Comparison of ENCODE assay signal across 8 cellular contexts in the genomic region with DNA sequence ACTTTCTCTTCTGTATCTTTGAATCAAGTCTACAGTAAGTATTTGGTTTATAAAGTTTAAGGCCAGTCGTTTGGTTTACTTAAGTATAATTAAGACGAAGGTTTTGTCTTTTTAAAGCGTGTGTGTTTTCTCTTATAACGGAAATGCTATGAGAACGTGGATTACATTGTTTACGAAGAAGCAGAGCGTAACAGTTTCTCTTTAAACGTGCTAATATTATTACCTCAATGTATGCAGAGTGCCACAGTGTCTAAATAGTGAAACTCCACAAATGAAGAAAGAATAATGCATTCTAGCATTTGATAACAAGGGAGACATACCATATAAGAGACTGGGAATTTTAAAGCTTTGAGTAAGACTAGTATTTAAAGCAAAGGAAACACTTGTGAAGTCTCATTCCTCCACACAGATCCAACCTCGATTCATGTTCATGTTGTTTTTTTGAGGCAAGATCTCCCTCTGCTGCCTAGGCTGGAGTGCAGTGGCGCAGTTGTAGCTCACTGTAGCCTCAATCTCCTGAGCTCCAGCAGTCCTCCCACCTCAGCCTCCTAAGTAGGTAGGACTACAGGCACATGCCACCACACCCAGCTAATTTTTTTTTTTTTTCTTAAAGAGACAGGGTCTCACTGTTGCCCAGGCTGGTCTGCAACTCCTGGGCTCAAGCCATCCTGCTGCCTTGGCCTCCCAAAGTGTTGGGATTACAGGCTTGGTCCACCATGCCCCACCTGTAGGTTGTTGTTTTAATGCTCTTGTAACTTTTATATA. TPM values are rescaled to one million over a fixed set of nuclear protein-coding genes. Genes with fewer than 3 reads are reported as not detected.
A peak's percentile ranks its signal among the peaks of the same experiment; 100 is the strongest.
DNase-seq lines count a peak whose midpoint lies in the region; ATAC-seq and TF ChIP-seq lines count a peak whose summit lies in the region.

No MANE protein-coding gene starts in this region.

- intact Hi-C loops in dendritic cell treated with granulocyte-macrophage colony-stimulating factor and Interleukin-4, amounts not matched to agents 40 ng/mL and 50 ng/mL, for 4 days (cut with micrococcal nuclease), result loop anchor here (1.0 kb wide), 1 partner anchor 109 kb away; no protein-coding TSS in a partner anchor

- no peak overlapping the region for H3K9ac ChIP-seq in HUES48 (ENCODE audit: low read depth, low read length)
- peak overlapping the region; percentile 57 for H3K9ac ChIP-seq in muscle layer of colon (ENCODE audit: low read length)

- peak in 4 of 6 experiments; percentile 6 to 47 (median 26) for TF ChIP-seq CTCF in upper lobe of left lung (IDR thresholded peaks at IDR 0.05)

- ATAC-seq in upper lobe of left lung (ENCODE audit: low FRiP score in 2 of 2) (no peak), GM21786 (IDR thresholded peaks at IDR 0.05; ENCODE audit: unreplicated experiment) (no peak)

- TF ChIP-seq POLR2A in upper lobe of left lung (IDR thresholded peaks at IDR 0.05), result no peak

- H3K36me3 ChIP-seq in CD8-positive, alpha-beta memory T cell (ENCODE audit: insufficient read depth, low read length), result peaks cover 5% of the 10 kb centered on the region
- H3K36me3 ChIP-seq in HUES48 (ENCODE audit: control insufficient read depth, insufficient read depth, low read length) (peaks cover 4% of the 10 kb centered on the region), muscle layer of colon (ENCODE audit: insufficient read depth, low read length) (peaks cover 4% of the 10 kb centered on the region), upper lobe of left lung (peaks cover 0 to 2% (median 0%) of the 10 kb centered on the region in 4 donors)

- H3K9me3 ChIP-seq in CD8-positive, alpha-beta memory T cell (ENCODE audit: low read length), result no peaks in the 10 kb centered on the region
- H3K9me3 ChIP-seq in HUES48 (ENCODE audit: control insufficient read depth, insufficient read depth, low read length) (no peaks in the 10 kb centered on the region), muscle layer of colon (ENCODE audit: low read length) (no peaks in the 10 kb centered on the region), upper lobe of left lung (no peaks in the 10 kb centered on the region)

- H3K27me3 Mint-ChIP-seq in CD8-positive, alpha-beta memory T cell, result peaks cover 0 to 2% of the 10 kb centered on the region in 2 donors
- H3K27me3 Mint-ChIP-seq in dendritic cell treated with granulocyte-macrophage colony-stimulating factor and Interleukin-4, amounts not matched to agents 40 ng/mL and 50 ng/mL, for 4 days, result no peaks in the 10 kb centered on the region

- peak overlapping the region; percentile 94 to 99 (median 97) for H3K27ac Mint-ChIP-seq in CD8-positive, alpha-beta memory T cell
- peak overlapping the region; percentile 78 for H3K27ac Mint-ChIP-seq in dendritic cell treated with granulocyte-macrophage colony-stimulating factor and Interleukin-4, amounts not matched to agents 40 ng/mL and 50 ng/mL, for 4 days

- peaks cover 35 to 55% (median 41%) of the 10 kb centered on the region in 3 donors for H3K4me1 Mint-ChIP-seq in CD8-positive, alpha-beta memory T cell
- H3K4me1 Mint-ChIP-seq in dendritic cell treated with granulocyte-macrophage colony-stimulating factor and Interleukin-4, amounts not matched to agents 40 ng/mL and 50 ng/mL, for 4 days (ENCODE audit: low read depth), result peaks cover 18% of the 10 kb centered on the region

- CTCF ChIA-PET in CD8-positive, alpha-beta memory T cell (lab: Charles Lee), result interaction anchor here (0.7 to 2.5 kb wide), 15 partner anchors 9 to 330 kb away, joined by 3 to 18 read pairs (median 3); a partner anchor contains a TSS

- H3K36me3 Mint-ChIP-seq in CD8-positive, alpha-beta memory T cell, result peaks cover 0 to 22% (median 9%) of the 10 kb centered on the region in 3 donors
- peaks cover 12% of the 10 kb centered on the region for H3K36me3 Mint-ChIP-seq in dendritic cell treated with granulocyte-macrophage colony-stimulating factor and Interleukin-4, amounts not matched to agents 40 ng/mL and 50 ng/mL, for 4 days (ENCODE audit: low read depth)

- POLR2A ChIA-PET in CD8-positive, alpha-beta memory T cell (lab: Charles Lee), result interaction anchor here (0.6 kb wide), 1 partner anchor 113 kb away, joined by 3 read pairs; no protein-coding TSS in a partner anchor

- H3K27ac ChIP-seq in CD8-positive, alpha-beta memory T cell (ENCODE audit: low read depth, low read length), result peak overlapping the region; percentile 86
- H3K27ac ChIP-seq in HUES48 (ENCODE audit: low read depth, low read length) (no peak overlapping the region), muscle layer of colon (ENCODE audit: low read depth, low read length) (peak overlapping the region; percentile 62), upper lobe of left lung (peak overlapping the region; percentile 77 to 94 (median 84))

- no peaks in the 10 kb centered on the region for H3K27me3 ChIP-seq in CD8-positive, alpha-beta memory T cell (ENCODE audit: insufficient read depth, low read length, poor library complexity, severe bottlenecking)
- H3K27me3 ChIP-seq in HUES48 (ENCODE audit: control insufficient read depth, insufficient read depth, low read length), result no peaks in the 10 kb centered on the region
- H3K27me3 ChIP-seq in muscle layer of colon (ENCODE audit: control insufficient read depth in 1 of 2, insufficient read depth in 2 of 2, low read length in 2 of 2), result no peaks in the 10 kb centered on the region
- no peaks in the 10 kb centered on the region for H3K27me3 ChIP-seq in upper lobe of left lung

- no peak for TF ChIP-seq EP300 in upper lobe of left lung (IDR thresholded peaks at IDR 0.05)

- H3K9me3 Mint-ChIP-seq in CD8-positive, alpha-beta memory T cell, result no peaks in the 10 kb centered on the region
- no peaks in the 10 kb centered on the region for H3K9me3 Mint-ChIP-seq in dendritic cell treated with granulocyte-macrophage colony-stimulating factor and Interleukin-4, amounts not matched to agents 40 ng/mL and 50 ng/mL, for 4 days

- peaks cover 14% of the 10 kb centered on the region for H3K4me1 ChIP-seq in CD8-positive, alpha-beta memory T cell (ENCODE audit: insufficient read depth, low read length)
- H3K4me1 ChIP-seq in HUES48 (ENCODE audit: control insufficient read depth, insufficient read depth, low read length) (0 out of 2 replicates have a peak, but pooled peaks cover 3% of the 10 kb centered on the region), muscle layer of colon (ENCODE audit: insufficient read depth, low read length) (peaks cover 15% of the 10 kb centered on the region), upper lobe of left lung (peaks cover 15 to 22% (median 18%) of the 10 kb centered on the region in 4 donors)

- 6 to 7% methylated on average over 10 of the region's 10 CpGs for WGBS in upper lobe of left lung, 2 donors

- DNase-seq in CD8-positive, alpha-beta memory T cell, result peak; percentile 17 to 60 (median 41)
- DNase-seq in T-helper 9 cell (peak; percentile 5), upper lobe of left lung (peak in 1 of 2 donors; percentile 31), NCI-H1092 treated with DMSO at 0.1 percent for 48 hours (lab: John Stamatoyannopoulos, UW) (no peak)

- peak overlapping the region; percentile 78 for H3K4me3 ChIP-seq in CD8-positive, alpha-beta memory T cell (ENCODE audit: low read length)
- H3K4me3 ChIP-seq in HUES48 (ENCODE audit: low read depth, low read length), result peak overlapping the region; percentile 83
- H3K4me3 ChIP-seq in muscle layer of colon (ENCODE audit: low read depth in 1 of 2, low read length in 2 of 2), result peak overlapping the region; percentile 15 to 68
- peak overlapping the region in 3 of 4 donors; percentile 86 to 95 (median 95) for H3K4me3 ChIP-seq in upper lobe of left lung

- peak overlapping the region; percentile 90 to 97 (median 93) for H3K4me3 Mint-ChIP-seq in CD8-positive, alpha-beta memory T cell
- H3K4me3 Mint-ChIP-seq in dendritic cell treated with granulocyte-macrophage colony-stimulating factor and Interleukin-4, amounts not matched to agents 40 ng/mL and 50 ng/mL, for 4 days, result peak overlapping the region; percentile 85

RNA-seq across cellular contexts. Expression of a gene that starts 1.6 kb away (rescaled TPM):
- total RNA-seq in CD8-positive, alpha-beta memory T cell, result 10 to 100 TPM; 12.1 to 12.3 TPM
- 16.1 TPM for polyA plus RNA-seq in CD8-positive, alpha-beta memory T cell
- 10 to 100 TPM in 3 of 6 donors, 1 to 10 TPM in 3; 8.3 to 19.9 (median 11.6) TPM for total RNA-seq in upper lobe of left lung

RNA-seq across cellular contexts. Expression of a gene that starts 47.3 kb away (rescaled TPM):
- total RNA-seq in CD8-positive, alpha-beta memory T cell, result 100 to 1,000 TPM; 103 to 110 TPM
- polyA plus RNA-seq in CD8-positive, alpha-beta memory T cell, result 103 TPM
- 100 to 1,000 TPM in 3 of 6 donors, 10 to 100 TPM in 3; 76.5 to 283 (median 123) TPM for total RNA-seq in upper lobe of left lung

Comparison
In these comparisons a context has a peak if more than half of its experiments do, and no peak if none do; other contexts are left out.
1. H3K4me3 ChIP-seq: peak in every context shown above with its lines; median percentile 95 in upper lobe of left lung; 83 in HUES48; 78 in CD8-positive, alpha-beta memory T cell; 42 in muscle layer of colon.